ENCODE assay signal across 8 cellular contexts in the genomic region with DNA sequence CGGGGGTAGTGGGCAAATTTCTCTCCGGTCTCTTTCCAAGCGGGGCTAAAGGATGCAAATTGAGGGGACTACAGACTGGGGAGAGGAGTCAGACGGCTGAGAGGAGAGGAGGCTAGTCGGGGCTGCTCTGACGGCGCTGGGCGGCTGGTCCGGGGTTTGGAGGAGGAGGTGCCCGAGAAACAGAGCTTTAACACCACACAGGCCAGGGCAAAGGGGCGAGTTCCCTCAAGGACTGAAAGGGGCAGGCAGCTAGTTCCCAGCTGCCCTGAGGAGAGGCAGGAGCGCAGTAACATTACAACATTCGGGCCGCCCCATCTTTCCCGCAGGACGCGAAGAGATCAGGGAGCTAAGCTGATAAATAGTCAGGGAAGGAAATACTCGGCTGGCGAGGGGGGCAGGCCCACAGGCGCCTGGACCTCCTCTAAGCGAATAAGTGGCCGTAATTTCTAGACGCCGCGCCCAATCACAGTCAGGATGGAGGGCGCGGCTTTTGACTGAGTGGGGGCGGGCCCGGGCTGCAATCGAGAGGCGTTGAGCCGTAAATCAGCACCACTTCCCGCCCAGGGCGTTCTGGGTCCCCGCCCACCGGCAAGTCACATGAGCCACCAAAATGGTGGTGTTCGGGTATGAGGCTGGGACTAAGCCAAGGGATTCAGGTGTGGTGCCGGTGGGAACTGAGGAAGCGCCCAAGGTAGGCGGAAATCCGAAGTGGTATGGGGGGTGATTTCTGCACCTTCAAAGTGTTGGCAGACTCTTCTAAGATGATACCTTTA. TPM values are rescaled to one million over a fixed set of nuclear protein-coding genes. Genes with fewer than 3 reads are reported as not detected.
DNase-seq lines count a peak whose midpoint lies in the region; ATAC-seq and TF ChIP-seq lines count a peak whose summit lies in the region.

A gene (plus strand): TSS at position 596 of the 773 bp plus-strand sequence. CDS start 15 bp downstream, at position 611.

- peak; percentile 99 for ATAC-seq in gastroesophageal sphincter

- TF ChIP-seq CTCF in HFFc6 (IDR thresholded peaks at IDR 0.05) (no peak), NB4 (IDR thresholded peaks at IDR 0.05; ENCODE audit: low read depth, low read length) (no peak), gastroesophageal sphincter (IDR thresholded peaks at IDR 0.05) (no peak), suprapubic skin (IDR thresholded peaks at IDR 0.05) (no peak)

- peaks cover 3% of the 10 kb centered on the region for H3K27me3 Mint-ChIP-seq in HFFc6 (ENCODE audit: insufficient read depth)
- no peaks in the 10 kb centered on the region for H3K27me3 Mint-ChIP-seq in activated naive CD4-positive, alpha-beta T cell treated with anti-CD3 and anti-CD28 coated beads, Interleukin-2, amount 10 ng/mL, durations not matched to agents 7 days and 5 days

- no peaks in the 10 kb centered on the region for H3K36me3 Mint-ChIP-seq in HFFc6 (ENCODE audit: low read depth)
- peaks cover 20% of the 10 kb centered on the region for H3K36me3 Mint-ChIP-seq in activated naive CD4-positive, alpha-beta T cell treated with anti-CD3 and anti-CD28 coated beads, Interleukin-2, amount 10 ng/mL, durations not matched to agents 7 days and 5 days

- peaks cover 5 to 52% (median 7%) of the 10 kb centered on the region in 3 donors for H3K4me1 ChIP-seq in gastroesophageal sphincter
- peaks cover 27% of the 10 kb centered on the region for H3K4me1 ChIP-seq in suprapubic skin

- CTCF ChIA-PET in activated naive CD4-positive, alpha-beta T cell treated with anti-CD3 and anti-CD28 coated beads, Interleukin-2, amount 10 ng/mL, durations not matched to agents 7 days and 5 days (lab: Charles Lee): interaction anchor here (1.4 to 2.5 kb wide), 2 partner anchors 19 to 36 kb away, joined by 4 to 7 read pairs; a partner anchor contains a TSS

- H3K9me3 ChIP-seq in SK-N-MC (ENCODE audit: low read depth, low read length): no peaks in the 10 kb centered on the region
- no peaks in the 10 kb centered on the region for H3K9me3 ChIP-seq in gastroesophageal sphincter
- H3K9me3 ChIP-seq in suprapubic skin: no peaks in the 10 kb centered on the region

- peak; percentile 88 for DNase-seq in GM04503 (ENCODE audit: low read depth)
- peak; percentile 96 for DNase-seq in HFFc6
- DNase-seq in NB4 (ENCODE audit: low read depth): peak; percentile 99
- peak; percentile 78 for DNase-seq in SK-N-MC (ENCODE audit: low read depth, low spot score)
- DNase-seq in activated naive CD4-positive, alpha-beta T cell treated with anti-CD3 and anti-CD28 coated beads, Interleukin-2, amount 10 ng/mL, durations not matched to agents 7 days and 5 days: peak; percentile 98
- peak; percentile 78 to 99 (median 97) for DNase-seq in nucleus accumbens (lab: John Stamatoyannopoulos, UW)
- DNase-seq in suprapubic skin (ENCODE audit: low spot score in 2 of 2): peak; percentile 99

- TF ChIP-seq EP300 in gastroesophageal sphincter (IDR thresholded peaks at IDR 0.05): no peak
- TF ChIP-seq EP300 in suprapubic skin (IDR thresholded peaks at IDR 0.05): no peak

- peak within 1 kb of the TSS; percentile 79 for H3K27ac Mint-ChIP-seq in HFFc6
- H3K27ac Mint-ChIP-seq in activated naive CD4-positive, alpha-beta T cell treated with anti-CD3 and anti-CD28 coated beads, Interleukin-2, amount 10 ng/mL, durations not matched to agents 7 days and 5 days: peak within 1 kb of the TSS; percentile 90

- H3K4me3 ChIP-seq in NB4 (ENCODE audit: low read depth, low read length) (peak within 1 kb of the TSS; percentile 77), SK-N-MC (peak within 1 kb of the TSS; percentile 99), gastroesophageal sphincter (peak within 1 kb of the TSS; percentile 78 to 79), suprapubic skin (peak within 1 kb of the TSS; percentile 81)

- H3K9ac ChIP-seq in SK-N-MC (ENCODE audit: insufficient read length): peak within 1 kb of the TSS; percentile 86

- peaks cover 22% of the 10 kb centered on the region for H3K4me1 Mint-ChIP-seq in HFFc6 (ENCODE audit: low read depth)
- H3K4me1 Mint-ChIP-seq in activated naive CD4-positive, alpha-beta T cell treated with anti-CD3 and anti-CD28 coated beads, Interleukin-2, amount 10 ng/mL, durations not matched to agents 7 days and 5 days: peaks cover 44% of the 10 kb centered on the region

- H3K9me3 Mint-ChIP-seq in HFFc6: no peaks in the 10 kb centered on the region
- no peaks in the 10 kb centered on the region for H3K9me3 Mint-ChIP-seq in activated naive CD4-positive, alpha-beta T cell treated with anti-CD3 and anti-CD28 coated beads, Interleukin-2, amount 10 ng/mL, durations not matched to agents 7 days and 5 days

- H3K27ac ChIP-seq in SK-N-MC (0 out of 2 replicates have a peak within 1 kb of the TSS, but pooled peaks have one; percentile 45), gastroesophageal sphincter (peak within 1 kb of the TSS; percentile 91 to 96 (median 95)), suprapubic skin (peak within 1 kb of the TSS; percentile 90)

- H3K36me3 ChIP-seq in SK-N-MC (ENCODE audit: insufficient read depth, low read length) (peaks cover 16% of the 10 kb centered on the region), gastroesophageal sphincter (peaks cover 0 to 19% of the 10 kb centered on the region in 2 donors), suprapubic skin (peaks cover 8% of the 10 kb centered on the region)

- H3K4me3 Mint-ChIP-seq in HFFc6: peak within 1 kb of the TSS; percentile 94
- peak within 1 kb of the TSS; percentile 97 for H3K4me3 Mint-ChIP-seq in activated naive CD4-positive, alpha-beta T cell treated with anti-CD3 and anti-CD28 coated beads, Interleukin-2, amount 10 ng/mL, durations not matched to agents 7 days and 5 days

- 0% methylated on average over 10 to 12 of the region's 41 CpGs for WGBS in gastroesophageal sphincter (ENCODE audit: low coverage in 1 of 2), 2 donors
- under 1% methylated on average over 40 of the region's 41 CpGs for WGBS in suprapubic skin

- H3K27me3 ChIP-seq in gastroesophageal sphincter (no peaks in the 10 kb centered on the region), suprapubic skin (no peaks in the 10 kb centered on the region)

- peak; percentile 86 for TF ChIP-seq POLR2A in NB4 (IDR thresholded peaks at IDR 0.05; ENCODE audit: extremely low read depth, insufficient read length)
- TF ChIP-seq POLR2A in gastroesophageal sphincter (IDR thresholded peaks at IDR 0.05): peak; percentile 78 to 84
- TF ChIP-seq POLR2A in suprapubic skin (IDR thresholded peaks at IDR 0.05): peak; percentile 18 to 70

RNA-seq across cellular contexts. Expression of the gene that starts here (rescaled TPM):
- 10 to 100 TPM; 44.0 to 50.5 (median 46.6) TPM for total RNA-seq in HFFc6 (2021; fragmentation: NEBNext Ultra II Directional; extraction: Animal tissue kit (Norgen Biotek cat#: 25700))
- total RNA-seq in gastroesophageal sphincter: 10 to 100 TPM; 40.2 to 63.2 (median 47.0) TPM
- 10 to 100 TPM; 32.4 to 38.4 (median 34.8) TPM for total RNA-seq in suprapubic skin

Comparison
In these comparisons a context has a peak if more than half of its experiments do, and no peak if none do; other contexts are left out.
1. Peak in every context shown above with its lines: DNase-seq, ATAC-seq, H3K4me3 ChIP-seq and H3K27ac ChIP-seq.
2. H3K27ac ChIP-seq: peak in every context shown above with its lines; median percentile 95 in gastroesophageal sphincter; 90 in suprapubic skin; 45 in SK-N-MC.